1 cellular context compared by ENCODE assay signal in the genomic region with DNA sequence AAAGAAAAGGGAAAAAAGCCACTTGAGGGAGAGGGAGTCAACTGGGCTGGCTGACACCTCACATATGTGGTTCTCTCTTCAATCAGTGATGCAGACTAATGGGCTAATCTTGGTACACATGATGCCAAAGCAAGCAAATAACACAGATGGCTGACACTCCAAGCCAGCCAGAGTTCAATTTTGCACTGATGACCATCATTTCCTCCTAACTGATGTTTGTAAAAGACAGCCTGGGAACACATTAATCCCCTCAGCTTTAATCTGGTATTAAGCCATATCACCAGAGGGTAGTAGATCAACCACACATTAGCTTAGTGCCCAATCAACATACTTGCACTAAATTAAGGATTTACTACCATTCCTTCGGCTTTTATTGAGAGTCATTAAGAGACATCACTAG.
TF ChIP-seq lines count a peak whose summit lies in the region.

No MANE protein-coding gene starts in this region.

TF ChIP-seq in IMR-90, 13 proteins besides CTCF, POLR2A, EP300 and RAD21:
- TF ChIP-seq SMC3 (IDR thresholded peaks at IDR 0.05; ENCODE audit: low read depth, low read length) = no peak
- TF ChIP-seq BHLHE40 (IDR thresholded peaks at IDR 0.05; ENCODE audit: low read depth, low read length) = no peak
- TF ChIP-seq CEBPB (IDR thresholded peaks at IDR 0.05; ENCODE audit: low read depth, low read length) = no peak
- no peak for TF ChIP-seq NFE2L2 (IDR thresholded peaks at IDR 0.05; ENCODE audit: low read depth, low read length)
- TF ChIP-seq RCOR1 (IDR thresholded peaks at IDR 0.05; ENCODE audit: insufficient replicate concordance, low read length) = no peak
- no peak for TF ChIP-seq MAFK (IDR thresholded peaks at IDR 0.05; ENCODE audit: low read depth, low read length)
- no peak for TF ChIP-seq RFX5 (IDR thresholded peaks at IDR 0.05; ENCODE audit: low read depth, low read length)
- TF ChIP-seq, protein P1, sequence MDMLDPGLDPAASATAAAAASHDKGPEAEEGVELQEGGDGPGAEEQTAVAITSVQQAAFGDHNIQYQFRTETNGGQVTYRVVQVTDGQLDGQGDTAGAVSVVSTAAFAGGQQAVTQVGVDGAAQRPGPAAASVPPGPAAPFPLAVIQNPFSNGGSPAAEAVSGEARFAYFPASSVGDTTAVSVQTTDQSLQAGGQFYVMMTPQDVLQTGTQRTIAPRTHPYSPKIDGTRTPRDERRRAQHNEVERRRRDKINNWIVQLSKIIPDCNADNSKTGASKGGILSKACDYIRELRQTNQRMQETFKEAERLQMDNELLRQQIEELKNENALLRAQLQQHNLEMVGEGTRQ (IDR thresholded peaks at IDR 0.05; ENCODE audit: low read depth, low read length) = no peak
